Comparison of ENCODE assay signal across 1 cellular context in the genomic region with DNA sequence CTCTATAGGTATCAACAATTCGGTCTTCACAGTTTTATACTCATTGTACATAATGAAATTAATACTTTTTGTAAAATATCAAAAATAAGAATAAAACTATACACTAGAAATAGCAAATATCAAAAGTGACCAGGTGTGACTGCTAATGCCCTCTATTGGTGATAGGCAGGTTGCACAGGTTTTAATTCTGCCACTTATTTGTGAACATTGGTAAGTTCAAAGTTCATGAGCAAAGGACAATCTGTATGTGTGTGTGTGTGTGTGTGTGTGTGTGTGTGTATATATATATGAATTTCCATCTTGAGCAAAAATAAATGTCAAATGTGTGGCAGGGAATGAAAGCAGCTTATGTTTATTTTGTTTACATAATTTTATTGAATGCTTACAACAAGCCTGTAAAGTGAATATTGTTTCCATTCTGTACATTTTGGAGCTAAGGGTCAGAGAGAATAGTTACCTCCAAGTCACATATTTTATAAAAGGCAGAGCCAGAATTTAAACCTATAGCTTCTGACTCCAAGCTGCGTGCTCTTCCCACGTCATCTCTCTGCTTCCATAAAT.
A peak's percentile ranks its signal among the peaks of the same experiment; 100 is the strongest.
TF ChIP-seq lines count a peak whose summit lies in the region.

No MANE protein-coding gene starts in this region.

TF ChIP-seq in liver, 16 proteins besides CTCF, POLR2A, EP300 and RAD21 (continued from another document):
- no peak for TF ChIP-seq TAF1 (conservative IDR thresholded peaks at IDR 0.05)
- TF ChIP-seq FOXA2 (IDR thresholded peaks at IDR 0.05), result no peak
- TF ChIP-seq FOXA1 (IDR thresholded peaks at IDR 0.05), result peak; percentile 13
- TF ChIP-seq JUND (IDR thresholded peaks at IDR 0.05), result peak; percentile 10 to 34
TF ChIP-seq in liver: peak in this region for 6.
